Comparison of ENCODE assay signal across 24 cellular contexts in the genomic region with DNA sequence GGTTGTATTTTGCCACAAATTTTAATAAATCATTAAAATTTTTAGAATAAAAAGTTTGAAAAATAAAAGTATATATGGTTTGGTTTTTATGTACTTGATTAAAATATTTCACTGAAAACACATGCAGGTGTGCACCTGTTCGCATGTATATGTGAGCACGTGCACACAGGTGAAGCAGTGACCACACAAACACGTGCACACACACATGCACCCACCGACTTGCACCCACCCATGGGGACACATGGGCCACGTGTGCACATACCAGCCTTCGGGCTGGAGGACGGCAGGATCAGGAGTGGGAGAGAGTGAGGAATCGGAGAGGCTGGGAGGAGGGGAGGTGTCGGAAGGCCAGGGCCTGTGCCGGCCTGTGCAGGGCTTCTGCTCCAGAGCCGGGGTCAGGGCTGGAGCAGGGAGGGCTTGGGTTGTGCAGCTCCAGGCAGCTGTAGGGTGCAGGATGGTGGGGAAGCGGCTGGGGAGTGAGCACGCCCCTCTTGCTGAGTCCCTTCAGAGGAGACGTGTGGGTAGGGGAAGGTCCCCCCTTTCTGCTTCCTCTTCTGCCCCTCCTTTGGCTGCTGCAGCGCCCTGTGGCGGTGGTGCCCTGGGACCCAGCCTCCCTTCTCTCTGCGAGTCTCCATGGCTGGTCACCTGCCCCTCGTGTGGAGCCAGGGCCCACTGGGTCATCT.
DNase-seq lines count a peak whose midpoint lies in the region; ATAC-seq and TF ChIP-seq lines count a peak whose summit lies in the region.
"Had no signal": no experiment of that assay in that cellular context is flagged by ENCODE, and none has a peak within 500 bp of the region (broad histone marks: within the 10 kb centered on the region; RNA-seq: fewer than 3 reads in every experiment).

No MANE protein-coding gene starts in this region.

- no peaks in the 10 kb centered on the region for H3K9me2 ChIP-seq in GM23338 (ENCODE audit: insufficient read depth)

- no peaks in the 10 kb centered on the region for H4K20me1 ChIP-seq in GM23338 (replicated peaks; ENCODE audit: insufficient read depth)

- H3K4me1 Mint-ChIP-seq in GM23338 (peaks cover 9% of the 10 kb centered on the region), WTC11 (peaks cover 4% of the 10 kb centered on the region)

- no peak for ATAC-seq in Right ventricle myocardium superior (ENCODE audit: poor library complexity)
- ATAC-seq in left cardiac atrium: no peak
- ATAC-seq in GM23338: peak; percentile 22
- ATAC-seq in WTC11: no peak
- ATAC-seq in GM19324 (IDR thresholded peaks at IDR 0.05; ENCODE audit: low FRiP score, unreplicated experiment): no peak
- ATAC-seq: CD8-positive, alpha-beta T cell; K562; T-cell had no signal

- no peaks in the 10 kb centered on the region for H3F3A ChIP-seq in GM23338 (replicated peaks; ENCODE audit: low read depth)

- peak overlapping the region; percentile 56; the same call in 1 of the 2 replicates for H2AFZ ChIP-seq in GM23338

- POLR2A ChIA-PET in WTC11 (lab: Charles Lee): no interaction called here

- H3K36me3 ChIP-seq in GM23338 (ENCODE audit: insufficient read depth): no peaks in the 10 kb centered on the region
- H3K36me3 ChIP-seq in neutrophil: no peaks in the 10 kb centered on the region

- H3K4me1 ChIP-seq in GM23338 (ENCODE audit: insufficient read depth) (no peaks in the 10 kb centered on the region), neutrophil (ENCODE audit: control insufficient read depth in 1 of 2, insufficient read depth in 1 of 2, low read depth in 1 of 2, low read length in 1 of 2) (peaks cover 60 to 64% of the 10 kb centered on the region in 2 experiments)
- H3K4me1 ChIP-seq: A549, Caco-2 had no signal

- no peaks in the 10 kb centered on the region for H3K36me3 Mint-ChIP-seq in GM23338 (ENCODE audit: low read depth)
- no peaks in the 10 kb centered on the region for H3K36me3 Mint-ChIP-seq in WTC11
- H3K36me3 Mint-ChIP-seq: CD8-positive, alpha-beta T cell; T-cell had no signal

- H3K9me3 Mint-ChIP-seq in GM23338 (no peaks in the 10 kb centered on the region; the same call in 2 of the 3 replicates), WTC11 (no peaks in the 10 kb centered on the region; the same call in 1 of the 2 replicates)
- H3K9me3 Mint-ChIP-seq: T-cell had no signal

- H3K4me2 ChIP-seq in GM23338: no peak overlapping the region
- H3K4me2 ChIP-seq: A549 had no signal

- DNase-seq in Right ventricle myocardium superior (peak; percentile 20), left cardiac atrium (no peak), GM23338 (ENCODE audit: low spot score) (no peak), WTC11 (ENCODE audit: low spot score) (no peak), NCI-H1092 (lab: John Stamatoyannopoulos, UW) (no peak), NCI-H2107 treated with DMSO at 0.1 percent for 48 hours (lab: John Stamatoyannopoulos, UW; ENCODE audit: unreplicated experiment) (no peak)
- DNase-seq: AML-193; Caco-2; CD8-positive, alpha-beta T cell; EL; GF-D8; H9; NCI-H1105; NCI-H1436 treated with DMSO at 0.1 percent for 48 hours; NCI-H187 treated with DMSO at 0.1 percent for 48 hours; NCI-H446; NCI-H524 treated with DMSO at 0.1 percent for 48 hours; NCI-H774; T-cell had no signal

- no peaks in the 10 kb centered on the region for H3K9me3 ChIP-seq in neutrophil
- H3K9me3 ChIP-seq: A549, Caco-2 had no signal

- H3K27me3 ChIP-seq in GM23338 (ENCODE audit: insufficient read depth): no peaks in the 10 kb centered on the region
- H3K27me3 ChIP-seq in neutrophil: no peaks in the 10 kb centered on the region

- H3K27ac ChIP-seq in GM23338 (ENCODE audit: low read depth) (no peak overlapping the region), neutrophil (peak overlapping the region; percentile 9)
- H3K27ac ChIP-seq: A549, C4-2B had no signal

- TF ChIP-seq CTCF in GM23338 (conservative IDR thresholded peaks at IDR 0.05; ENCODE audit: low read depth in 2 of 2) (no peak), WTC11 (IDR thresholded peaks at IDR 0.05) (no peak), neutrophil (IDR thresholded peaks at IDR 0.05) (no peak)

- H3K4me3 Mint-ChIP-seq in GM23338: no peak overlapping the region
- H3K4me3 Mint-ChIP-seq in WTC11: no peak overlapping the region
- H3K4me3 Mint-ChIP-seq: CD8-positive, alpha-beta T cell; H9; T-cell had no signal

- intact Hi-C loops in Right ventricle myocardium superior (cut with DNase I): no loop called here
- intact Hi-C loops in left cardiac atrium (cut with DNase I): no loop called here

- no peak overlapping the region for H3K4me3 ChIP-seq in GM23338
- H3K4me3 ChIP-seq in neutrophil (ENCODE audit: low read depth in 1 of 2, low read length in 1 of 2): no peak overlapping the region
- H3K4me3 ChIP-seq: A549, K562 had no signal

- H3K27ac Mint-ChIP-seq in GM23338 (no peak overlapping the region), WTC11 (peak overlapping the region; percentile 74; the same call in 1 of the 2 replicates)
- H3K27ac Mint-ChIP-seq: CD8-positive, alpha-beta T cell; H9; T-cell had no signal

- H3K79me2 ChIP-seq in GM23338 (replicated peaks; ENCODE audit: insufficient read depth): no peaks in the 10 kb centered on the region

- CTCF ChIA-PET in WTC11 (lab: Charles Lee): no interaction called here

- H3K27me3 Mint-ChIP-seq in GM23338 (ENCODE audit: insufficient read depth, low read depth, poor library complexity) (peaks cover 10% of the 10 kb centered on the region), WTC11 (ENCODE audit: low read depth) (no peaks in the 10 kb centered on the region)
- H3K27me3 Mint-ChIP-seq: T-cell had no signal

TF ChIP-seq in GM23338, 12 proteins besides CTCF, POLR2A, EP300 and RAD21 (continues in another document):
- TF ChIP-seq JUNB (IDR thresholded peaks at IDR 0.05; ENCODE audit: unreplicated experiment): no peak
- TF ChIP-seq NANOG (IDR thresholded peaks at IDR 0.05; ENCODE audit: borderline replicate concordance): no peak

TF ChIP-seq in WTC11, 78 proteins besides CTCF, POLR2A, EP300 and RAD21:
- no peak for TF ChIP-seq ATF1 (CRISPR knock-in tag; IDR thresholded peaks at IDR 0.05)
- no peak for TF ChIP-seq ZNF317 (CRISPR knock-in tag; IDR thresholded peaks at IDR 0.05; ENCODE audit: borderline replicate concordance, low read depth)
- TF ChIP-seq, protein P1, sequence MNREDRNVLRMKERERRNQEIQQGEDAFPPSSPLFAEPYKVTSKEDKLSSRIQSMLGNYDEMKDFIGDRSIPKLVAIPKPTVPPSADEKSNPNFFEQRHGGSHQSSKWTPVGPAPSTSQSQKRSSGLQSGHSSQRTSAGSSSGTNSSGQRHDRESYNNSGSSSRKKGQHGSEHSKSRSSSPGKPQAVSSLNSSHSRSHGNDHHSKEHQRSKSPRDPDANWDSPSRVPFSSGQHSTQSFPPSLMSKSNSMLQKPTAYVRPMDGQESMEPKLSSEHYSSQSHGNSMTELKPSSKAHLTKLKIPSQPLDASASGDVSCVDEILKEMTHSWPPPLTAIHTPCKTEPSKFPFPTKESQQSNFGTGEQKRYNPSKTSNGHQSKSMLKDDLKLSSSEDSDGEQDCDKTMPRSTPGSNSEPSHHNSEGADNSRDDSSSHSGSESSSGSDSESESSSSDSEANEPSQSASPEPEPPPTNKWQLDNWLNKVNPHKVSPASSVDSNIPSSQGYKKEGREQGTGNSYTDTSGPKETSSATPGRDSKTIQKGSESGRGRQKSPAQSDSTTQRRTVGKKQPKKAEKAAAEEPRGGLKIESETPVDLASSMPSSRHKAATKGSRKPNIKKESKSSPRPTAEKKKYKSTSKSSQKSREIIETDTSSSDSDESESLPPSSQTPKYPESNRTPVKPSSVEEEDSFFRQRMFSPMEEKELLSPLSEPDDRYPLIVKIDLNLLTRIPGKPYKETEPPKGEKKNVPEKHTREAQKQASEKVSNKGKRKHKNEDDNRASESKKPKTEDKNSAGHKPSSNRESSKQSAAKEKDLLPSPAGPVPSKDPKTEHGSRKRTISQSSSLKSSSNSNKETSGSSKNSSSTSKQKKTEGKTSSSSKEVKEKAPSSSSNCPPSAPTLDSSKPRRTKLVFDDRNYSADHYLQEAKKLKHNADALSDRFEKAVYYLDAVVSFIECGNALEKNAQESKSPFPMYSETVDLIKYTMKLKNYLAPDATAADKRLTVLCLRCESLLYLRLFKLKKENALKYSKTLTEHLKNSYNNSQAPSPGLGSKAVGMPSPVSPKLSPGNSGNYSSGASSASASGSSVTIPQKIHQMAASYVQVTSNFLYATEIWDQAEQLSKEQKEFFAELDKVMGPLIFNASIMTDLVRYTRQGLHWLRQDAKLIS (CRISPR knock-in tag; IDR thresholded peaks at IDR 0.05; ENCODE audit: borderline replicate concordance): no peak
- TF ChIP-seq, protein P2, sequence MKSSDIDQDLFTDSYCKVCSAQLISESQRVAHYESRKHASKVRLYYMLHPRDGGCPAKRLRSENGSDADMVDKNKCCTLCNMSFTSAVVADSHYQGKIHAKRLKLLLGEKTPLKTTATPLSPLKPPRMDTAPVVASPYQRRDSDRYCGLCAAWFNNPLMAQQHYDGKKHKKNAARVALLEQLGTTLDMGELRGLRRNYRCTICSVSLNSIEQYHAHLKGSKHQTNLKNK (CRISPR knock-in tag; IDR thresholded peaks at IDR 0.05): no peak
